21 cellular contexts compared by ENCODE assay signal in genomic region chr1:93531193-93531592, GRCh38.
"Had no signal": no experiment of that assay in that cellular context is flagged by ENCODE, and none has a peak within 500 bp of the region (broad histone marks: within the 10 kb centered on the region; RNA-seq: fewer than 3 reads in every experiment).

No MANE protein-coding gene starts in this region.

- H3K27ac ChIP-seq: breast epithelium, coronary artery, left lung, ovary, thoracic aorta, upper lobe of left lung had no signal

- H3K4me1 Mint-ChIP-seq: activated CD4-positive, alpha-beta T cell treated with anti-CD3 and anti-CD28 coated beads, Interleukin-2, amount 10 ng/mL, durations not matched to agents 7 days and 5 days; naive thymus-derived CD4-positive, alpha-beta T cell had no signal

- H3K9me3 ChIP-seq: breast epithelium, left lung, ovary, thoracic aorta, upper lobe of left lung had no signal

- H3K4me3 Mint-ChIP-seq: activated CD4-positive, alpha-beta T cell treated with anti-CD3 and anti-CD28 coated beads, Interleukin-2, amount 10 ng/mL, durations not matched to agents 7 days and 5 days; activated CD8-positive, alpha-beta T cell treated with anti-CD3 and anti-CD28 coated beads, Interleukin-2, amount 10 ng/mL, durations not matched to agents 7 days and 5 days; activated T-cell treated with anti-CD3 and anti-CD28 coated beads, Interleukin-2, amount 50 U/mL, for 24 hours; naive thymus-derived CD4-positive, alpha-beta T cell; stimulated activated memory B cell treated with anti-CD40 and anti-IgM and Interleukin-4, amounts not matched to agents 10 μg/mL and 1 μg/mL and 100 μg/mL, for 72 hours had no signal

- H3K9me3 Mint-ChIP-seq: activated CD4-positive, alpha-beta T cell treated with anti-CD3 and anti-CD28 coated beads, Interleukin-2, amount 10 ng/mL, durations not matched to agents 7 days and 5 days; activated T-cell treated with anti-CD3 and anti-CD28 coated beads, Interleukin-2, amount 50 U/mL, for 24 hours; activated T-helper 2 cell treated with anti-CD3 and anti-CD28 coated beads, Interferon-gamma antibody, Interleukin-2, Interleukin-4, amounts not matched to agents 10 μg/mL and 5 μg/mL and 100 μg/mL, durations not matched to agents 14 hours and 24 hours and 36 hours; naive thymus-derived CD4-positive, alpha-beta T cell; stimulated activated memory B cell treated with anti-CD40 and anti-IgM and Interleukin-4, amounts not matched to agents 10 μg/mL and 1 μg/mL and 100 μg/mL, for 72 hours had no signal

- H3K27ac Mint-ChIP-seq: activated CD4-positive, alpha-beta T cell treated with anti-CD3 and anti-CD28 coated beads, Interleukin-2, amount 10 ng/mL, durations not matched to agents 7 days and 5 days; activated CD8-positive, alpha-beta T cell treated with anti-CD3 and anti-CD28 coated beads, Interleukin-2, amount 10 ng/mL, durations not matched to agents 7 days and 5 days; activated T-cell treated with anti-CD3 and anti-CD28 coated beads, Interleukin-2, amount 50 U/mL, for 24 hours; activated T-helper 2 cell treated with anti-CD3 and anti-CD28 coated beads, Interferon-gamma antibody, Interleukin-2, Interleukin-4, amounts not matched to agents 10 μg/mL and 5 μg/mL and 100 μg/mL, durations not matched to agents 14 hours and 24 hours and 36 hours; naive thymus-derived CD4-positive, alpha-beta T cell; stimulated activated memory B cell treated with anti-CD40 and anti-IgM and Interleukin-4, amounts not matched to agents 10 μg/mL and 1 μg/mL and 100 μg/mL, for 72 hours had no signal

- H3K4me3 ChIP-seq: breast epithelium, coronary artery, left lung, ovary, thoracic aorta, upper lobe of left lung had no signal

- H3K27me3 ChIP-seq: breast epithelium, left lung, ovary, upper lobe of left lung had no signal

- ATAC-seq: activated CD4-positive, CD25-positive, alpha-beta regulatory T cell treated with anti-CD3 and anti-CD28 coated beads, Interleukin-2, amount 50 U/mL, for 24 hours; activated CD8-positive, alpha-beta T cell treated with anti-CD3 and anti-CD28 coated beads, Interleukin-2, amount 10 ng/mL, durations not matched to agents 7 days and 5 days; left lung; naive thymus-derived CD4-positive, alpha-beta T cell; sciatic nerve; stimulated activated memory B cell treated with anti-CD40 and anti-IgM and Interleukin-4, amounts not matched to agents 10 μg/mL and 1 μg/mL and 100 μg/mL, for 72 hours had no signal

- H3K27me3 Mint-ChIP-seq: activated T-cell treated with anti-CD3 and anti-CD28 coated beads, Interleukin-2, amount 50 U/mL, for 24 hours; stimulated activated memory B cell treated with anti-CD40 and anti-IgM and Interleukin-4, amounts not matched to agents 10 μg/mL and 1 μg/mL and 100 μg/mL, for 72 hours had no signal

- H3K36me3 ChIP-seq: breast epithelium, left lung, ovary, thoracic aorta had no signal

- DNase-seq: activated CD4-positive, alpha-beta T cell treated with anti-CD3 and anti-CD28 coated beads, Interleukin-2, amount 10 ng/mL, durations not matched to agents 7 days and 5 days; activated CD8-positive, alpha-beta T cell treated with anti-CD3 and anti-CD28 coated beads, Interleukin-2, amount 10 ng/mL, durations not matched to agents 7 days and 5 days; activated naive CD4-positive, alpha-beta T cell treated with Interleukin-2 at 50 U/mL for 16 hours; activated T-cell treated with anti-CD3 and anti-CD28 coated beads, Interleukin-2, amount 50 U/mL, for 24 hours; anterior cingulate cortex; erythroblast; foreskin melanocyte; hypothalamus; left lung; mammary epithelial cell; naive thymus-derived CD4-positive, alpha-beta T cell; ovary; stimulated activated CD4-positive, alpha-beta T cell treated with anti-CD3 and anti-CD28 coated beads, Interleukin-4, amount 100 ng/mL, for 4 hours; upper lobe of left lung had no signal
